In the genomic region with DNA sequence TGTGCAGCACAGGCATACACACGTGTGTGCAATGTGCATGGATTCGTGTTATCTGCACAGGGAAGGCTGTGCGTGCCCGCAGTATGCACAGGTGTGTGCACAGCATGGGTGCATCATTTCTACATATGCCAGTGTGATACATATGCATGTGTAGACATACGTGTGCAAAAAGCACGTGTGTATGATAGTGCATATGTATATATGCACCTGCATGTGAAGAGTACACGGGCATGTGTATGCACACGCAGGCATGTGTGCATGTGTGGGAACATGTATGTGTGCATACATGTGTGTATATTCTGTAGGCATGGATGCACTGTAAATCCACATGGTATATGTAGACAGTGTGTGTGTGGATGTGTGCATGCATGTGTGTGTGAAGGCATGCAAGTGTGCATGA, we compare ENCODE assay signal across 27 cellular contexts. TPM values are rescaled to one million over a fixed set of nuclear protein-coding genes. Genes with fewer than 3 reads are reported as not detected.
A peak's percentile ranks its signal among the peaks of the same experiment; 100 is the strongest.
DNase-seq lines count a peak whose midpoint lies in the region; ATAC-seq, FAIRE-seq and TF ChIP-seq lines count a peak whose summit lies in the region.
"Had no signal": no experiment of that assay in that cellular context is flagged by ENCODE, and none has a peak within 500 bp of the region (broad histone marks: within the 10 kb centered on the region; RNA-seq: fewer than 3 reads in every experiment).

No MANE protein-coding gene starts in this region.

- H3K4ac ChIP-seq in neuronal stem cell (ENCODE audit: low read length), result no peak overlapping the region

- H3K36me3 ChIP-seq in bronchial epithelial cell (ENCODE audit: control insufficient read depth, insufficient read depth, low read length) (no peaks in the 10 kb centered on the region), neuronal stem cell (replicated peaks in 1 of 2; ENCODE audit: control insufficient read depth in 2 of 2, insufficient read depth in 2 of 2, low read length in 2 of 2) (no peaks in the 10 kb centered on the region)
- H3K36me3 ChIP-seq: BE2C, BLaER1 had no signal

- no peak overlapping the region for H2AFZ ChIP-seq in neuronal stem cell (ENCODE audit: low read length)

- POLR2A ChIA-PET in naive thymus-derived CD8-positive, alpha-beta T cell (lab: Charles Lee), result no interaction called here

- H3K9me3 Mint-ChIP-seq in naive thymus-derived CD8-positive, alpha-beta T cell, result no peaks in the 10 kb centered on the region
- H3K9me3 Mint-ChIP-seq: CD4-positive, alpha-beta memory T cell; CD8-positive, alpha-beta memory T cell had no signal

- ATAC-seq in naive thymus-derived CD8-positive, alpha-beta T cell, result no peak
- ATAC-seq: GM12878 had no signal

- no CpG with 5 or more reads among the region's 8 CpGs for WGBS in neuronal stem cell (ENCODE audit: extremely low coverage in 2 of 2, insufficient read length in 2 of 2, insufficient replicate concordance in 1 of 2), 2 donors

- no peak overlapping the region for H3K4me2 ChIP-seq in neuronal stem cell (ENCODE audit: insufficient read depth, low read length, poor library complexity, severe bottlenecking)

- peaks cover 6% of the 10 kb centered on the region for H3K79me1 ChIP-seq in neuronal stem cell (ENCODE audit: low read depth, low read length)

- H3K14ac ChIP-seq in neuronal stem cell (ENCODE audit: low read length), result no peak overlapping the region

- H2BK12ac ChIP-seq in neuronal stem cell (ENCODE audit: low read length), result no peak overlapping the region

- H3K27ac Mint-ChIP-seq in naive thymus-derived CD8-positive, alpha-beta T cell, result no peak overlapping the region
- H3K27ac Mint-ChIP-seq: CD14-positive monocyte; CD4-positive, alpha-beta memory T cell; CD4-positive, CD25-positive, alpha-beta regulatory T cell; CD8-positive, alpha-beta memory T cell had no signal

- peaks cover 3 to 6% of the 10 kb centered on the region in 2 donors for H3K9me3 ChIP-seq in neuronal stem cell (replicated peaks in 1 of 2; ENCODE audit: control insufficient read depth in 2 of 2, insufficient read depth in 1 of 2, low read depth in 1 of 2, low read length in 2 of 2)
- H3K9me3 ChIP-seq: BE2C, BLaER1 had no signal

- peaks cover 2 to 24% (median 20%) of the 10 kb centered on the region in 5 donors for H3K27me3 Mint-ChIP-seq in naive thymus-derived CD8-positive, alpha-beta T cell

- H2BK120ac ChIP-seq in neuronal stem cell (ENCODE audit: low read depth, low read length), result no peak overlapping the region

- no peak for TF ChIP-seq CTCF in bronchial epithelial cell (IDR thresholded peaks at IDR 0.05; ENCODE audit: insufficient read depth, low read length, severe bottlenecking)

- no peak overlapping the region for H2BK5ac ChIP-seq in neuronal stem cell (ENCODE audit: low read length)

- H3K18ac ChIP-seq in neuronal stem cell (ENCODE audit: low read length), result peak overlapping the region; percentile 40

- peaks cover 0 to 8% of the 10 kb centered on the region in 2 donors for H3K4me1 ChIP-seq in neuronal stem cell (ENCODE audit: control insufficient read depth in 2 of 2, insufficient read depth in 1 of 2, low read depth in 1 of 2, low read length in 2 of 2)
- H3K4me1 ChIP-seq: BE2C had no signal

- H3K27me3 ChIP-seq in bronchial epithelial cell (ENCODE audit: control insufficient read depth, insufficient read depth, low read length) (peaks cover 7% of the 10 kb centered on the region), neuronal stem cell (ENCODE audit: control insufficient read depth in 3 of 3, insufficient read depth in 3 of 3, low read depth in 1 of 3, low read length in 3 of 3) (peaks cover 5 to 39% (median 16%) of the 10 kb centered on the region in 3 experiments)
- H3K27me3 ChIP-seq: BE2C had no signal

- peak overlapping the region; percentile 94 for H4K8ac ChIP-seq in neuronal stem cell (ENCODE audit: low read depth, low read length)

- H3K27ac ChIP-seq in neuronal stem cell (replicated peaks; ENCODE audit: low read length), result no peak overlapping the region
- H3K27ac ChIP-seq: BLaER1 had no signal

- peaks cover 0 to 4% (median 0%) of the 10 kb centered on the region in 3 donors for H3K36me3 Mint-ChIP-seq in naive thymus-derived CD8-positive, alpha-beta T cell
- H3K36me3 Mint-ChIP-seq: CD4-positive, alpha-beta memory T cell; CD4-positive, CD25-positive, alpha-beta regulatory T cell; CD8-positive, alpha-beta memory T cell had no signal

- FAIRE-seq in HTR-8/SVneo (lab: Jason Lieb, UNC) (peak; percentile 75), bronchial epithelial cell (lab: Jason Lieb, UNC) (peak; percentile 79)
- FAIRE-seq: A204.1, GM12878, GM12892, GM18507 had no signal

- DNase-seq in HTR-8/SVneo (ENCODE audit: insufficient read length, low spot score) (no peak), bronchial epithelial cell (ENCODE audit: low read depth) (no peak), neuronal stem cell (ENCODE audit: low spot score) (no peak), T-helper 1 cell (no peak)
- DNase-seq in naive thymus-derived CD8-positive, alpha-beta T cell, result no peak
- DNase-seq: 8988T; ACHN; BE2C; C1 segment of cervical spinal cord; CD4-positive, alpha-beta memory T cell; CD4-positive, CD25-positive, alpha-beta regulatory T cell; CD8-positive, alpha-beta memory T cell; COR-L47; DMS 273 treated with DMSO at 0.1 percent for 48 hours; DMS153; DMS53; DMS79; DND-41; EL; GDM1 had no signal

- H3K9ac ChIP-seq in neuronal stem cell (ENCODE audit: low read depth, low read length, poor library complexity), result peak overlapping the region; percentile 86
- H3K9ac ChIP-seq: BLaER1 had no signal

- H3K4me1 Mint-ChIP-seq in naive thymus-derived CD8-positive, alpha-beta T cell, result peaks cover 0 to 6% (median 3%) of the 10 kb centered on the region in 4 donors

- no peak overlapping the region for H3K4me3 Mint-ChIP-seq in naive thymus-derived CD8-positive, alpha-beta T cell
- H3K4me3 Mint-ChIP-seq: CD4-positive, alpha-beta memory T cell; CD8-positive, alpha-beta memory T cell had no signal

- no peak overlapping the region for H2BK15ac ChIP-seq in neuronal stem cell (ENCODE audit: low read length)

- peak overlapping the region; percentile 83 for H4K91ac ChIP-seq in neuronal stem cell (ENCODE audit: low read depth, low read length, poor library complexity)

- H3K4me3 ChIP-seq in bronchial epithelial cell (ENCODE audit: low read depth, low read length) (no peak overlapping the region), neuronal stem cell (ENCODE audit: low read length in 2 of 2) (no peak overlapping the region)
- H3K4me3 ChIP-seq: BLaER1, GM12878 had no signal

- H3K23ac ChIP-seq in neuronal stem cell (ENCODE audit: low read depth, low read length, poor library complexity), result peak overlapping the region; percentile 94

- peak overlapping the region; percentile 8 for H2AK5ac ChIP-seq in neuronal stem cell (ENCODE audit: low read depth, low read length)

RNA-seq across cellular contexts. Expression of gene ADRA2C, which starts 3.9 kb away (rescaled TPM):
- under 0.01 and 0.13 TPM in 2 replicates for total RNA-seq in bronchial epithelial cell
- polyA plus RNA-seq in neuronal stem cell (2013, experiment 1 of 2), result 7.7 TPM
- polyA plus RNA-seq in neuronal stem cell (2013, experiment 2 of 2), result 7.2 TPM
- not detected for total RNA-seq in naive thymus-derived CD8-positive, alpha-beta T cell
- not detected for polyA plus RNA-seq in naive thymus-derived CD8-positive, alpha-beta T cell
- total RNA-seq: CD4-positive, alpha-beta memory T cell; CD4-positive, CD25-positive, alpha-beta regulatory T cell; CD8-positive, alpha-beta memory T cell had no signal
- polyA plus RNA-seq: AG04450; CD14-positive monocyte; CD4-positive, alpha-beta memory T cell; CD4-positive, CD25-positive, alpha-beta regulatory T cell; CD8-positive, alpha-beta memory T cell; GM12878 had no signal
